22 cellular contexts compared by ENCODE assay signal in genomic region chr17:77115510-77115909, GRCh38. TPM values are rescaled to one million over a fixed set of nuclear protein-coding genes. Genes with fewer than 3 reads are reported as not detected.
DNase-seq lines count a peak whose midpoint lies in the region; ATAC-seq and TF ChIP-seq lines count a peak whose summit lies in the region.
"Had no signal": no experiment of that assay in that cellular context is flagged by ENCODE, and none has a peak within 500 bp of the region (broad histone marks: within the 10 kb centered on the region; RNA-seq: fewer than 3 reads in every experiment).

No MANE protein-coding gene starts in this region.

- in situ Hi-C loops in G401 (cut with HindIII; ENCODE audit: low sequenced_read_pairs), result no loop called here

- H3K36me3 ChIP-seq in left ventricle myocardium inferior, result no peaks in the 10 kb centered on the region
- no peaks in the 10 kb centered on the region for H3K36me3 ChIP-seq in parathyroid adenoma (ENCODE audit: control insufficient read depth, insufficient read depth, low read length)
- H3K36me3 ChIP-seq in upper lobe of left lung, result no peaks in the 10 kb centered on the region
- H3K36me3 ChIP-seq: SJCRH30 had no signal

- H3K4me3 ChIP-seq in left ventricle myocardium inferior (no peak overlapping the region), fibroblast of pulmonary artery (replicated peaks; ENCODE audit: low read depth, low read length) (no peak overlapping the region), parathyroid adenoma (ENCODE audit: low read depth, low read length) (no peak overlapping the region), upper lobe of left lung (no peak overlapping the region)
- H3K4me3 ChIP-seq: A549, GM12878, SJCRH30 had no signal

- ATAC-seq in left cardiac atrium, result no peak
- ATAC-seq in upper lobe of left lung (ENCODE audit: low FRiP score in 2 of 2), result no peak
- ATAC-seq in GM21825 (IDR thresholded peaks at IDR 0.05; ENCODE audit: unreplicated experiment), result no peak
- no peak for ATAC-seq in HG03175 (IDR thresholded peaks at IDR 0.05; ENCODE audit: unreplicated experiment)
- ATAC-seq: A549; activated CD8-positive, alpha-beta T cell treated with anti-CD3 and anti-CD28 coated beads, Interleukin-2, amount 10 ng/mL, durations not matched to agents 7 days and 5 days; activated naive CD4-positive, alpha-beta T cell treated with anti-CD3 and anti-CD28 coated beads, Interleukin-2, amount 50 U/mL, for 72 hours; activated T-cell treated with anti-CD3 and anti-CD28 coated beads, Interleukin-2, amount 50 U/mL, for 4 hours; GM12878; WTC11 had no signal

- H3K27ac ChIP-seq in left ventricle myocardium inferior (replicated peaks) (peak overlapping the region; percentile 92), parathyroid adenoma (peak overlapping the region; percentile 2), upper lobe of left lung (peak overlapping the region; percentile 4 to 92 (median 88))
- H3K27ac ChIP-seq: A549, SJCRH30 had no signal

- H3K79me2 ChIP-seq in parathyroid adenoma, result no peaks in the 10 kb centered on the region

- H3K27me3 ChIP-seq in left ventricle myocardium inferior (ENCODE audit: low read depth), result no peaks in the 10 kb centered on the region
- no peaks in the 10 kb centered on the region for H3K27me3 ChIP-seq in parathyroid adenoma (ENCODE audit: control insufficient read depth, insufficient read depth, low read length)
- H3K27me3 ChIP-seq in upper lobe of left lung, result no peaks in the 10 kb centered on the region
- H3K27me3 ChIP-seq: SJCRH30 had no signal

- intact Hi-C loops in left ventricle myocardium inferior (cut with micrococcal nuclease) (no loop called here), left cardiac atrium (cut with DNase I) (no loop called here)

- H3K9me3 ChIP-seq in left ventricle myocardium inferior (replicated peaks), result no peaks in the 10 kb centered on the region
- no peaks in the 10 kb centered on the region for H3K9me3 ChIP-seq in parathyroid adenoma (ENCODE audit: control insufficient read depth, low read length)
- H3K9me3 ChIP-seq in upper lobe of left lung, result no peaks in the 10 kb centered on the region
- H3K9me3 ChIP-seq: A549, SJCRH30 had no signal

- no peak for DNase-seq in left ventricle myocardium inferior
- no peak for DNase-seq in left cardiac atrium
- DNase-seq in fibroblast of pulmonary artery (ENCODE audit: low read depth), result peak; percentile 91
- no peak for DNase-seq in upper lobe of left lung
- no peak for DNase-seq in G401 (ENCODE audit: low spot score)
- DNase-seq: activated CD8-positive, alpha-beta T cell treated with anti-CD3 and anti-CD28 coated beads, Interleukin-2, amount 10 ng/mL, durations not matched to agents 7 days and 5 days; activated T-cell treated with anti-CD3 and anti-CD28 coated beads, Interleukin-2, amount 50 U/mL, for 4 hours; C1 segment of cervical spinal cord; effector CD8-positive, alpha-beta T cell; GF-D8; hypothalamus; NCI-H1105 treated with DMSO at 0.1 percent for 48 hours; NCI-H526 treated with DMSO at 0.1 percent for 48 hours; SJCRH30; small intestine had no signal

- H3K4me1 ChIP-seq in left ventricle myocardium inferior, result peaks cover 70% of the 10 kb centered on the region
- no peaks in the 10 kb centered on the region for H3K4me1 ChIP-seq in parathyroid adenoma
- peaks cover 50 to 63% (median 59%) of the 10 kb centered on the region in 4 donors for H3K4me1 ChIP-seq in upper lobe of left lung
- H3K4me1 ChIP-seq: A549, SJCRH30 had no signal

- no peak overlapping the region for H3K9ac ChIP-seq in parathyroid adenoma

- no peak overlapping the region for H3K4me2 ChIP-seq in parathyroid adenoma (ENCODE audit: low read length)
- H3K4me2 ChIP-seq: A549 had no signal

- WGBS in upper lobe of left lung, 2 donors, result 39 to 46% methylated on average over 2 of the region's 2 CpGs

- TF ChIP-seq CTCF in left ventricle myocardium inferior (IDR thresholded peaks at IDR 0.05; ENCODE audit: borderline replicate concordance) (no peak), fibroblast of pulmonary artery (IDR thresholded peaks at IDR 0.05; ENCODE audit: low read length, missing control alignments) (no peak), parathyroid adenoma (IDR thresholded peaks at IDR 0.05) (no peak), upper lobe of left lung (IDR thresholded peaks at IDR 0.05) (no peak)

- no peak overlapping the region for H2AFZ ChIP-seq in parathyroid adenoma

- TF ChIP-seq POLR2A in upper lobe of left lung (IDR thresholded peaks at IDR 0.05), result no peak

- no peak for TF ChIP-seq EP300 in upper lobe of left lung (IDR thresholded peaks at IDR 0.05)

RNA-seq across cellular contexts. Expression of gene SEC14L1, which starts 25.3 kb away (rescaled TPM):
- 55.5 TPM for total RNA-seq in left ventricle myocardium inferior
- 10 to 100 TPM; 71.6 to 82.2 TPM for total RNA-seq in left cardiac atrium
- 100 to 1,000 TPM; 100 to 291 (median 145) TPM for total RNA-seq in upper lobe of left lung
- 48.1 and 58.3 TPM in 2 replicates for total RNA-seq in G401 (2014; rRNA removed; shearing (Covaris generic))

Comparison
In these comparisons a context has a peak if more than half of its experiments do, and no peak if none do; other contexts are left out.
1. H3K27ac ChIP-seq: peak in every context shown above with its lines; median percentile 92 in left ventricle myocardium inferior; 88 in upper lobe of left lung; 2 in parathyroid adenoma.